12 cellular contexts compared by ENCODE assay signal in the genomic region with DNA sequence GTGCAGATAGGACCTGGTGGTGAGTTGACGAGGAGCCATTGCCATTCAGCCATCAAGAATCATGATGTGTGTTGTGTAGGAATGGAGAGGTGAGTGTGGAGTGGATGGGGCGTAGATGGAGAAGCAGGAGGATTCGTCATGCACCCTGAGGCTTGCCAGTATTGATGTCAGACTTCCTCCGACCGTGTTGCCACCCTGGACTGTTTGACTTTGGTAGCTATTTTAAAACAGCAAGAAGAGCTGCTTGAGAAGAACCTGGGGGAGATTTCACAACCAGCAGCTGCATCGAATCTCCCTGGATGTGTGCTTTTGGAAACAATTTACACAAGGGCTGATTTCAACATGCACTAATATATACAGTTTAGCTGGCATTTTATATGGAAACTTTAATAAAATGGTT.
A peak's percentile ranks its signal among the peaks of the same experiment; 100 is the strongest.
DNase-seq lines count a peak whose midpoint lies in the region; TF ChIP-seq lines count a peak whose summit lies in the region.
"Had no signal": no experiment of that assay in that cellular context is flagged by ENCODE, and none has a peak within 500 bp of the region (broad histone marks: within the 10 kb centered on the region; RNA-seq: fewer than 3 reads in every experiment).

No MANE protein-coding gene starts in this region.

- H3K27ac ChIP-seq in angular gyrus (ENCODE audit: low read depth, low read length), result peak overlapping the region; percentile 69
- H3K27ac ChIP-seq in prostate gland, result no peak overlapping the region

- H3K4me3 ChIP-seq in prostate gland, result no peak overlapping the region
- H3K4me3 ChIP-seq: heart right ventricle had no signal

- no peak for TF ChIP-seq CTCF in prostate gland (IDR thresholded peaks at IDR 0.05)

- 64% methylated on average over 6 of the region's 6 CpGs for WGBS in prostate gland

- no peak for TF ChIP-seq POLR2A in prostate gland (IDR thresholded peaks at IDR 0.05)

- H3K9me3 ChIP-seq in prostate gland, result no peaks in the 10 kb centered on the region
- H3K9me3 ChIP-seq: heart right ventricle had no signal

- H3K27me3 ChIP-seq in prostate gland (replicated peaks; ENCODE audit: insufficient read depth), result no peaks in the 10 kb centered on the region
- H3K27me3 ChIP-seq: heart right ventricle had no signal

- intact Hi-C loops in prostate gland (cut with DNase I), result loop anchor here (10.0 kb wide), 1 partner anchor 61 kb away; the partner anchor contains the start of gene TMC1

- H3K4me1 ChIP-seq in prostate gland (replicated peaks), result no peaks in the 10 kb centered on the region

- DNase-seq in AG08396 (ENCODE audit: low spot score) (peak; percentile 18), M059J (ENCODE audit: low read depth) (peak; percentile 90), iris pigment epithelial cell (ENCODE audit: low read depth) (peak; percentile 78), prostate gland (ENCODE audit: low spot score) (no peak), nucleus accumbens (lab: John Stamatoyannopoulos, UW) (no peak), T-helper 2 cell (no peak)
- DNase-seq in stimulated activated CD4-positive, alpha-beta T cell treated with anti-CD3 and anti-CD28 coated beads, Interleukin-4, amount 100 ng/mL, for 24 hours, result no peak
- DNase-seq: activated B cell treated with CpG ODN at 0.5 μM for 24 hours; CD4-positive, CD25-positive, alpha-beta regulatory T cell; heart right ventricle; NCI-H2029 treated with DMSO at 0.1 percent for 48 hours had no signal

- no peaks in the 10 kb centered on the region for H3K36me3 ChIP-seq in prostate gland
- H3K36me3 ChIP-seq: heart right ventricle had no signal

Comparison
In these comparisons a context has a peak if more than half of its experiments do, and no peak if none do; other contexts are left out.
1. DNase-seq: peak in AG08396 (single experiment), M059J (single experiment) and iris pigment epithelial cell (single experiment); none in stimulated activated CD4-positive, alpha-beta T cell treated with anti-CD3 and anti-CD28 coated beads, Interleukin-4, amount 100 ng/mL, for 24 hours (single experiment), prostate gland (single experiment), nucleus accumbens (0 of 56) and T-helper 2 cell (0 of 5).